Comparison of ENCODE assay signal across 18 cellular contexts in the genomic region with DNA sequence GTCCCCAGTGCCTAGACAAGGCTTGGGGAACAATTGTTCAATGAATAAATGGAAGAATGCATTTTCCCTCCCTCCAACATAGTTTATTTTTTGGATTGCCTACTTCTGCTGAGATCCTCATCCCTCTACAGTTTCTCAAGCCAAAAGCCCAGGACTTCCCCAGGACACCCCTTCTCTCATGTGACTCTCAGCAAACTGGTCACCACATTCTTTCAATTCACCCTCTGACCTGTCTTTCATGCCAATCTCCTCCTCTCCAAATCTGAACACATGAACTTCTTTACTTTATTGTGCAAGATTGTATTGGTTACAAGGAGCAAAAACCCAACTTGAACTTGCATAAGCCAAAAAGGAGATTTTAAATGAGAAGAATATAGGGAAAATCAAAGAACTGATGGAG.
DNase-seq lines count a peak whose midpoint lies in the region; ATAC-seq, FAIRE-seq and TF ChIP-seq lines count a peak whose summit lies in the region.
"Had no signal": no experiment of that assay in that cellular context is flagged by ENCODE, and none has a peak within 500 bp of the region (broad histone marks: within the 10 kb centered on the region; RNA-seq: fewer than 3 reads in every experiment).

No MANE protein-coding gene starts in this region.

- no peaks in the 10 kb centered on the region for H3K27me3 ChIP-seq in tibial nerve

- no peaks in the 10 kb centered on the region for H3K36me3 Mint-ChIP-seq in naive thymus-derived CD8-positive, alpha-beta T cell

- no peak overlapping the region for H3K4me3 ChIP-seq in tibial nerve

- no peak for ATAC-seq in naive thymus-derived CD8-positive, alpha-beta T cell
- no peak for ATAC-seq in GM18909 (IDR thresholded peaks at IDR 0.05; ENCODE audit: poor library complexity, unreplicated experiment)
- ATAC-seq: activated CD8-positive, alpha-beta memory T cell treated with anti-CD3 and anti-CD28 coated beads, Interleukin-2, amount 10 ng/mL, durations not matched to agents 7 days and 5 days had no signal

- H3K4me1 Mint-ChIP-seq in naive thymus-derived CD8-positive, alpha-beta T cell, result peaks cover 40 to 71% (median 55%) of the 10 kb centered on the region in 4 donors

- POLR2A ChIA-PET in naive thymus-derived CD8-positive, alpha-beta T cell (lab: Charles Lee), result no interaction called here

- H3K27me3 Mint-ChIP-seq in naive thymus-derived CD8-positive, alpha-beta T cell, result peaks cover 0 to 2% (median 0%) of the 10 kb centered on the region in 5 donors
- H3K27me3 Mint-ChIP-seq: activated B cell treated with CpG ODN at 0.5 μM for 24 hours; activated CD8-positive, alpha-beta memory T cell treated with anti-CD3 and anti-CD28 coated beads, Interleukin-2, amount 10 ng/mL, durations not matched to agents 7 days and 5 days; CD4-positive, alpha-beta T cell had no signal

- DNase-seq in LHCN-M2 (ENCODE audit: low read depth), result peak; percentile 48
- peak; percentile 90 for DNase-seq in fibroblast of gingiva (ENCODE audit: low read depth)
- DNase-seq in naive thymus-derived CD8-positive, alpha-beta T cell, result no peak
- DNase-seq in tibial nerve (ENCODE audit: low spot score in 2 of 2), result no peak
- no peak for DNase-seq in HPDE6-E6E7 (ENCODE audit: extremely low spot score)
- no peak for DNase-seq in GM12891 (ENCODE audit: insufficient read length, low spot score)
- DNase-seq in ureter (ENCODE audit: low spot score), result no peak
- DNase-seq: activated B cell treated with CpG ODN at 0.5 μM for 24 hours; activated CD8-positive, alpha-beta memory T cell treated with anti-CD3 and anti-CD28 coated beads, Interleukin-2, amount 10 ng/mL, durations not matched to agents 7 days and 5 days; activated naive CD4-positive, alpha-beta T cell; CD4-positive, alpha-beta T cell; NCI-H187 treated with DMSO at 0.1 percent for 48 hours; NCI-H524 treated with DMSO at 0.1 percent for 48 hours; occipital lobe; stimulated activated CD4-positive, alpha-beta T cell treated with anti-CD3 and anti-CD28 coated beads, Interleukin-15, amount 100 ng/mL, for 24 hours had no signal

- H3K4me3 Mint-ChIP-seq in naive thymus-derived CD8-positive, alpha-beta T cell, result peak overlapping the region in 6 of 10 donors; percentile 1 to 76 (median 52)
- H3K4me3 Mint-ChIP-seq: activated B cell treated with CpG ODN at 0.5 μM for 24 hours; activated CD8-positive, alpha-beta memory T cell treated with anti-CD3 and anti-CD28 coated beads, Interleukin-2, amount 10 ng/mL, durations not matched to agents 7 days and 5 days; CD4-positive, alpha-beta T cell had no signal

- no peak for TF ChIP-seq POLR2A in tibial nerve (IDR thresholded peaks at IDR 0.05)
- no peak for TF ChIP-seq POLR2A in GM12891 (IDR thresholded peaks at IDR 0.05; ENCODE audit: low read depth, low read length)

- TF ChIP-seq CTCF in tibial nerve (IDR thresholded peaks at IDR 0.05), result no peak

- peak overlapping the region in 8 of 10 donors; percentile 1 to 79 (median 68) for H3K27ac Mint-ChIP-seq in naive thymus-derived CD8-positive, alpha-beta T cell
- H3K27ac Mint-ChIP-seq: activated B cell treated with CpG ODN at 0.5 μM for 24 hours; activated CD8-positive, alpha-beta memory T cell treated with anti-CD3 and anti-CD28 coated beads, Interleukin-2, amount 10 ng/mL, durations not matched to agents 7 days and 5 days; CD4-positive, alpha-beta T cell had no signal

- FAIRE-seq in GM12891 (lab: Jason Lieb, UNC), result no peak
- FAIRE-seq: bronchial epithelial cell had no signal

- TF ChIP-seq EP300 in tibial nerve (IDR thresholded peaks at IDR 0.05), result peak in 1 of 2 donors; percentile 12

- H3K9me3 ChIP-seq in tibial nerve, result no peaks in the 10 kb centered on the region

- H3K9me3 Mint-ChIP-seq in naive thymus-derived CD8-positive, alpha-beta T cell, result no peaks in the 10 kb centered on the region
- H3K9me3 Mint-ChIP-seq: activated B cell treated with CpG ODN at 0.5 μM for 24 hours; CD4-positive, alpha-beta T cell had no signal

- peaks cover 0 to 65% (median 47%) of the 10 kb centered on the region in 4 donors for H3K4me1 ChIP-seq in tibial nerve

- no peaks in the 10 kb centered on the region for H3K36me3 ChIP-seq in tibial nerve

- peak overlapping the region; percentile 50 to 82 (median 70) for H3K27ac ChIP-seq in tibial nerve
- H3K27ac ChIP-seq: epithelial cell of prostate had no signal

TF ChIP-seq in GM12891, 5 proteins besides CTCF, POLR2A, EP300 and RAD21:
- TF ChIP-seq POU2F2 (IDR thresholded peaks at IDR 0.05; ENCODE audit: low read depth, low read length) (no peak), POLR2AphosphoS5 (IDR thresholded peaks at IDR 0.05; ENCODE audit: low read depth, low read length) (no peak), PAX5 (IDR thresholded peaks at IDR 0.05; ENCODE audit: insufficient read depth, low read length, severe bottlenecking) (no peak), SPI1 (IDR thresholded peaks at IDR 0.05; ENCODE audit: low read depth, low read length) (no peak), TAF1 (IDR thresholded peaks at IDR 0.05; ENCODE audit: low read depth, low read length) (no peak)

Comparison
In these comparisons a context has a peak if more than half of its experiments do, and no peak if none do; other contexts are left out.
1. DNase-seq: peak in LHCN-M2 (single experiment) and fibroblast of gingiva (single experiment); none in naive thymus-derived CD8-positive, alpha-beta T cell (0 of 10), tibial nerve (0 of 2), HPDE6-E6E7 (single experiment), GM12891 (single experiment) and ureter (single experiment).